In genomic region chr1:209549384-209550001, GRCh38 we compare ENCODE assay signal across 17 cellular contexts. TPM values are rescaled to one million over a fixed set of nuclear protein-coding genes. Genes with fewer than 3 reads are reported as not detected.
DNase-seq lines count a peak whose midpoint lies in the region; ATAC-seq and TF ChIP-seq lines count a peak whose summit lies in the region.
"Had no signal": no experiment of that assay in that cellular context is flagged by ENCODE, and none has a peak within 500 bp of the region (broad histone marks: within the 10 kb centered on the region; RNA-seq: fewer than 3 reads in every experiment).

No MANE protein-coding gene starts in this region.

- no peaks in the 10 kb centered on the region for H3K4me1 Mint-ChIP-seq in stimulated activated naive B cell treated with anti-CD40 and anti-IgM and Interleukin-4, amounts not matched to agents 10 μg/mL and 1 μg/mL and 100 μg/mL, for 72 hours

- no peaks in the 10 kb centered on the region for H3K27me3 ChIP-seq in BE2C
- H3K27me3 ChIP-seq in SJCRH30: no peaks in the 10 kb centered on the region
- peaks cover 22% of the 10 kb centered on the region; the same call in 1 of the 2 replicates for H3K27me3 ChIP-seq in iPS-20b (ENCODE audit: insufficient read depth, low read length)

- intact Hi-C loops in left ventricle myocardium superior (cut with micrococcal nuclease): no loop called here

- no peaks in the 10 kb centered on the region for H3K36me3 Mint-ChIP-seq in stimulated activated naive B cell treated with anti-CD40 and anti-IgM and Interleukin-4, amounts not matched to agents 10 μg/mL and 1 μg/mL and 100 μg/mL, for 72 hours

- no peak overlapping the region for H3K4me3 Mint-ChIP-seq in stimulated activated naive B cell treated with anti-CD40 and anti-IgM and Interleukin-4, amounts not matched to agents 10 μg/mL and 1 μg/mL and 100 μg/mL, for 72 hours

- CTCF ChIA-PET in HEK293T (lab: Yijun Ruan, JAX): interaction anchor here (0.6 to 2.0 kb wide), 4 partner anchors 12 to 27 kb away, joined by 3 to 5 read pairs (median 3); no protein-coding TSS in a partner anchor

- H3K9me3 ChIP-seq in BE2C: no peaks in the 10 kb centered on the region
- H3K9me3 ChIP-seq in SJCRH30 (replicated peaks): no peaks in the 10 kb centered on the region
- H3K9me3 ChIP-seq in iPS-20b (ENCODE audit: insufficient read depth, low read depth, low read length): no peaks in the 10 kb centered on the region

- peak; percentile 30 for DNase-seq in BE2C
- DNase-seq in HEK293T (ENCODE audit: extremely low spot score): peak; percentile 64
- peak; percentile 38 to 70 for DNase-seq in SJCRH30
- DNase-seq in amygdala (lab: John Stamatoyannopoulos, UW): no peak
- no peak for DNase-seq in NCI-H345 (lab: John Stamatoyannopoulos, UW)
- no peak for DNase-seq in left ventricle myocardium superior
- DNase-seq in stimulated activated naive B cell treated with anti-CD40 and anti-IgM and Interleukin-4, amounts not matched to agents 10 μg/mL and 1 μg/mL and 100 μg/mL, for 72 hours: no peak
- DNase-seq: activated CD8-positive, alpha-beta memory T cell treated with anti-CD3 and anti-CD28 coated beads for 24 hours; activated naive CD4-positive, alpha-beta T cell treated with anti-CD3 and anti-CD28 coated beads, Interleukin-2, amount 50 U/mL, for 16 hours; EL; HCEC 1CT; IMR-90; NCI-H2029 treated with DMSO at 0.1 percent for 48 hours; stimulated activated CD4-positive, alpha-beta T cell treated with anti-CD3 and anti-CD28 coated beads, Interleukin-4, amount 100 ng/mL, for 24 hours; stimulated activated naive CD8-positive, alpha-beta T cell treated with anti-CD3 and anti-CD28 coated beads, Interleukin-15, Interleukin-2, amounts not matched to agents 100 U/mL and 50 U/mL, for 24 hours had no signal

- H3K4me3 ChIP-seq in BE2C (ENCODE audit: low read depth, low read length) (no peak overlapping the region), SJCRH30 (no peak overlapping the region), iPS-20b (ENCODE audit: low read length) (0 out of 2 replicates have a peak overlapping the region, but pooled peaks have one; percentile 25)

- TF ChIP-seq CTCF in BE2C (IDR thresholded peaks at IDR 0.05; ENCODE audit: low read depth, low read length): peak; percentile 65

- no peak overlapping the region for H3K27ac Mint-ChIP-seq in stimulated activated naive B cell treated with anti-CD40 and anti-IgM and Interleukin-4, amounts not matched to agents 10 μg/mL and 1 μg/mL and 100 μg/mL, for 72 hours

- H3K27me3 Mint-ChIP-seq in stimulated activated naive B cell treated with anti-CD40 and anti-IgM and Interleukin-4, amounts not matched to agents 10 μg/mL and 1 μg/mL and 100 μg/mL, for 72 hours: peaks cover 13 to 31% of the 10 kb centered on the region in 2 donors

- no peaks in the 10 kb centered on the region for H3K9me3 Mint-ChIP-seq in stimulated activated naive B cell treated with anti-CD40 and anti-IgM and Interleukin-4, amounts not matched to agents 10 μg/mL and 1 μg/mL and 100 μg/mL, for 72 hours

- POLR2A ChIA-PET in HEK293T (lab: Yijun Ruan, JAX): no interaction called here

- H3K27ac ChIP-seq in SJCRH30: peak overlapping the region; percentile 92
- no peak overlapping the region for H3K27ac ChIP-seq in iPS-20b (ENCODE audit: low read length)

- no peak overlapping the region for H3K9ac ChIP-seq in iPS-20b (ENCODE audit: low read depth, low read length)

- ATAC-seq in left ventricle myocardium superior: no peak
- no peak for ATAC-seq in stimulated activated naive B cell treated with anti-CD40 and anti-IgM and Interleukin-4, amounts not matched to agents 10 μg/mL and 1 μg/mL and 100 μg/mL, for 72 hours (replicated peaks)
- ATAC-seq: stimulated activated naive CD8-positive, alpha-beta T cell treated with anti-CD3 and anti-CD28 coated beads, Interleukin-15, Interleukin-2, amounts not matched to agents 100 U/mL and 50 U/mL, for 24 hours had no signal

- H3K4me1 ChIP-seq in BE2C (no peaks in the 10 kb centered on the region), SJCRH30 (peaks cover 59% of the 10 kb centered on the region), iPS-20b (ENCODE audit: insufficient read depth, low read length) (peaks cover 19% of the 10 kb centered on the region)

- H3K36me3 ChIP-seq in BE2C (no peaks in the 10 kb centered on the region), SJCRH30 (no peaks in the 10 kb centered on the region), iPS-20b (ENCODE audit: insufficient read depth, low read depth, low read length) (no peaks in the 10 kb centered on the region)

TF ChIP-seq in HEK293T, 16 proteins besides CTCF, POLR2A, EP300 and RAD21:
- TF ChIP-seq L3MBTL2 (conservative IDR thresholded peaks at IDR 0.05) (no peak), FOXM1 (IDR thresholded peaks at IDR 0.05; ENCODE audit: borderline replicate concordance) (no peak), ARNT (IDR thresholded peaks at IDR 0.05) (no peak), FOXK2 (IDR thresholded peaks at IDR 0.05) (no peak), FOXA1 (IDR thresholded peaks at IDR 0.05) (no peak), LEF1 (IDR thresholded peaks at IDR 0.05; ENCODE audit: borderline replicate concordance) (no peak), SP1 (IDR thresholded peaks at IDR 0.05) (no peak), HDGF (IDR thresholded peaks at IDR 0.05; ENCODE audit: borderline replicate concordance) (no peak)

RNA-seq across cellular contexts. Expression of gene CAMK1G, which starts 34.0 kb away (rescaled TPM):
- polyA plus RNA-seq in BE2C (2012; ENCODE audit: insufficient read depth, insufficient read length, low read depth): not detected
- total RNA-seq in SJCRH30 (2014; rRNA removed; shearing (Covaris generic)): not detected in 2 replicates
- not detected for total RNA-seq in left ventricle myocardium superior
- total RNA-seq: chondrocyte had no signal

Comparison
In these comparisons a context has a peak if more than half of its experiments do, and no peak if none do; other contexts are left out.
1. DNase-seq: peak in BE2C (single experiment), HEK293T (single experiment) and SJCRH30 (2 of 2); none in amygdala (0 of 56), NCI-H345 (single experiment), left ventricle myocardium superior (single experiment) and stimulated activated naive B cell treated with anti-CD40 and anti-IgM and Interleukin-4, amounts not matched to agents 10 μg/mL and 1 μg/mL and 100 μg/mL, for 72 hours (single experiment).